ENCODE assay signal across 19 cellular contexts in the genomic region with DNA sequence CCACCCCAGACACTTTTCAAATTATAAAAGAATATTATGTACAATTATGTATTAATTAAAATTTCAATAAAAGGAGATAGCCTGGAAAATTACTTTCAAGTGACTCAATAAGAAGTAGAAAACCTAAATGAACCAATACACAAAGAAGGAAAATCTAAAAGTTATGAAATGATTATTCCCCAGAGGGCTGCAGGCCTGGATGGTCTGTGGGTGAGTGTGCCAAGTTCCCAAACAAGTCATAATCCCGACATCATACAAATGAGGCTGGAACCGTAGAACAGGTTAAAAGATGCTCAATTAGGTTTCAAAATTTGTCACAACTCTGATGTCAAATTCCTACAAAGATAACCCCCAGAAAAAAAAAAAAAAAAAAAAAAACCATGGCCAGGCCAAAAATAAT. TPM values are rescaled to one million over a fixed set of nuclear protein-coding genes. Genes with fewer than 3 reads are reported as not detected.
"Had no signal": no experiment of that assay in that cellular context is flagged by ENCODE, and none has a peak within 500 bp of the region (broad histone marks: within the 10 kb centered on the region; RNA-seq: fewer than 3 reads in every experiment).

No MANE protein-coding gene starts in this region.

- ATAC-seq: activated CD8-positive, alpha-beta T cell treated with anti-CD3 and anti-CD28 coated beads for 36 hours; activated T-cell treated with anti-CD3 and anti-CD28 coated beads, Interleukin-2, amount 50 U/mL, for 72 hours; foreskin keratinocyte; stimulated activated naive CD8-positive, alpha-beta T cell treated with anti-CD3 and anti-CD28 coated beads, Interleukin-15, Interleukin-2, amounts not matched to agents 100 U/mL and 50 U/mL, for 24 hours; T-helper 17 cell had no signal

- H3K9me3 ChIP-seq: neutrophil had no signal

- H3K27ac Mint-ChIP-seq: activated naive CD8-positive, alpha-beta T cell treated with anti-CD3 and anti-CD28 coated beads, Interleukin-2, amount 10 ng/mL, durations not matched to agents 7 days and 5 days; T-helper 17 cell had no signal

- DNase-seq: activated CD4-positive, alpha-beta T cell treated with anti-CD3 and anti-CD28 coated beads for 4 hours; activated CD8-positive, alpha-beta T cell treated with anti-CD3 and anti-CD28 coated beads for 36 hours; activated gamma-delta T cell; activated T-cell treated with anti-CD3 and anti-CD28 coated beads, Interleukin-2, amount 50 U/mL, for 72 hours; anterior cingulate cortex; foreskin keratinocyte; immature natural killer cell; small intestine; stimulated activated CD4-positive, alpha-beta T cell treated with anti-CD3 and anti-CD28 coated beads, Interleukin-4, amount 100 ng/mL, for 4 hours; stimulated activated CD8-positive, alpha-beta memory T cell treated with anti-CD3 and anti-CD28 coated beads, Interleukin-4, amount 100 ng/mL, for 48 hours; stimulated activated naive CD8-positive, alpha-beta T cell treated with anti-CD3 and anti-CD28 coated beads, Interleukin-15, Interleukin-2, amounts not matched to agents 100 U/mL and 50 U/mL, for 24 hours; T-helper 17 cell; upper lobe of left lung; WERI-Rb-1 had no signal

- H3K36me3 Mint-ChIP-seq: activated naive CD8-positive, alpha-beta T cell treated with anti-CD3 and anti-CD28 coated beads, Interleukin-2, amount 10 ng/mL, durations not matched to agents 7 days and 5 days had no signal

- H3K27me3 ChIP-seq: neutrophil, upper lobe of left lung had no signal

- H3K4me3 ChIP-seq: upper lobe of left lung had no signal

- H3K36me3 ChIP-seq: neutrophil, upper lobe of left lung had no signal

- H3K27me3 Mint-ChIP-seq: activated CD8-positive, alpha-beta T cell treated with anti-CD3 and anti-CD28 coated beads for 36 hours; T-helper 17 cell had no signal

- H3K4me1 Mint-ChIP-seq: T-helper 17 cell had no signal

- H3K4me1 ChIP-seq: foreskin keratinocyte, upper lobe of left lung had no signal

- H3K27ac ChIP-seq: foreskin keratinocyte, neutrophil, upper lobe of left lung, WERI-Rb-1 had no signal

- H3K4me3 Mint-ChIP-seq: activated CD8-positive, alpha-beta T cell treated with anti-CD3 and anti-CD28 coated beads for 36 hours; activated naive CD8-positive, alpha-beta T cell treated with anti-CD3 and anti-CD28 coated beads, Interleukin-2, amount 10 ng/mL, durations not matched to agents 7 days and 5 days; activated T-cell treated with anti-CD3 and anti-CD28 coated beads, Interleukin-2, amount 50 U/mL, for 72 hours; immature natural killer cell; T-helper 17 cell had no signal

RNA-seq across cellular contexts. Expression of gene FTCD, which starts 16.2 kb away (rescaled TPM):
- total RNA-seq: dermis microvascular lymphatic vessel endothelial cell, epithelial cell of proximal tubule, foreskin keratinocyte, lung microvascular endothelial cell had no signal
- polyA plus RNA-seq: foreskin keratinocyte, immature natural killer cell had no signal
